Comparison of ENCODE assay signal across 2 cellular contexts in genomic region chr10:52312999-52313349, GRCh38.
TF ChIP-seq lines count a peak whose summit lies in the region.

No MANE protein-coding gene starts in this region.

TF ChIP-seq in A549, 52 proteins besides CTCF, POLR2A, EP300 and RAD21 (continued from another document):
- TF ChIP-seq NPAS2 (CRISPR knock-in tag; IDR thresholded peaks at IDR 0.05; ENCODE audit: borderline replicate concordance) (no peak), REST (IDR thresholded peaks at IDR 0.05) (no peak)

TF ChIP-seq in IMR-90, 13 proteins besides CTCF, POLR2A, EP300 and RAD21 (continued from another document):
- TF ChIP-seq ELK1 (IDR thresholded peaks at IDR 0.05; ENCODE audit: borderline replicate concordance, low read depth, low read length) (no peak), BHLHE40 (IDR thresholded peaks at IDR 0.05; ENCODE audit: low read depth, low read length) (no peak), USF2 (IDR thresholded peaks at IDR 0.05; ENCODE audit: low read depth, low read length) (no peak), CEBPB (IDR thresholded peaks at IDR 0.05; ENCODE audit: low read depth, low read length) (no peak), MAZ (IDR thresholded peaks at IDR 0.05; ENCODE audit: borderline replicate concordance, low read depth, low read length) (no peak), MXI1 (IDR thresholded peaks at IDR 0.05; ENCODE audit: borderline replicate concordance, low read depth, low read length) (no peak), NFE2L2 (IDR thresholded peaks at IDR 0.05; ENCODE audit: low read depth, low read length) (no peak), RFX5 (IDR thresholded peaks at IDR 0.05; ENCODE audit: low read depth, low read length) (no peak), FOS (IDR thresholded peaks at IDR 0.05; ENCODE audit: low read depth, low read length) (no peak), MAFK (IDR thresholded peaks at IDR 0.05; ENCODE audit: low read depth, low read length) (no peak), RCOR1 (IDR thresholded peaks at IDR 0.05; ENCODE audit: insufficient replicate concordance, low read length) (no peak)
